In the genomic region with DNA sequence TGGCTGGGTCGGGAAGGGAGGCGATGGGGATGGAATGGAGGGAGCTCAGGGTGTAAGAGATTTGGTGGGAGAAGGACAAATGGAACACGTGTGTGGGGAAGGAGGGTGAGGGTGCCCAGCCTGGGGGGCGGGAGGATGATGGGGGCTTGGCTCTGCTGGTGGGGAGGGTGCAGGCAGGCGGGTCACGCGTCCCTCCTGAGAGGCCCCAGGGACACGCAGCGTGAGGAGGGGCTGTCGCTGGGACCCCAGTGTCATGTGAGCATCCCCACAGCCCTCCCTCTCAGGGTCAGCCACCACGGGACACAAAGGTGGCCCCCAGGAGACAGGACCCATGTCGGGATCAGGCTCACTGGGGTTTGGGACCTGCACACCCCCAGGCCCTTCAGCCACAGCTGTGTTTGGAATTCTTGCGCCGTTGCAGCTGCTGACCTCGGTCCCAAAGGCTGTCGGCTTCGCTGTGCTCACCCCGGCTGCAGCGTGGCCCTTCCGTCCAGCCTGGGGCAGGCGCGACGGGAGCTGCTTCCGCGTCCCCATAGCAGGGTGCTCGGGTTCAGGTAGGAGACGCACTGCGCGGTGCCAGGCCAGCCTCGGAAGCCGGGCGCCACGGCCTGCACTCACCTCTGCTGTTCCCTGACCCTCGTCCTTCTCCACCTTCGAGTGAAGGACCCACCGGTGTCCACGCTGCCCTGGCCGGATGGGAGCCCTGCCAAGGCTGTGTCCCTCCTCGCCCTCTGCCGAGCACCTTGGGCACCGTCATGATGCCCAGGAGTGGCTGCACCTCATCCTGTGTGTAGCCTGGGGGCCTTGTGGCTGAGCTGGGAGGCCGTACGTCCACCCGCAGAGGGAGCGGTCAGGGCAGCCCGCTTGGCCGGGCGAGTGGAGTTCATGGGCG, we compare ENCODE assay signal across 16 cellular contexts. TPM values are rescaled to one million over a fixed set of nuclear protein-coding genes. Genes with fewer than 3 reads are reported as not detected.
A peak's percentile ranks its signal among the peaks of the same experiment; 100 is the strongest.
DNase-seq lines count a peak whose midpoint lies in the region; ATAC-seq, FAIRE-seq and TF ChIP-seq lines count a peak whose summit lies in the region.
"Had no signal": no experiment of that assay in that cellular context is flagged by ENCODE, and none has a peak within 500 bp of the region (broad histone marks: within the 10 kb centered on the region; RNA-seq: fewer than 3 reads in every experiment).

No MANE protein-coding gene starts in this region.

- TF ChIP-seq CTCF in kidney (IDR thresholded peaks at IDR 0.05; ENCODE audit: borderline replicate concordance, extremely low read depth, insufficient read depth) (no peak), type B pancreatic cell (conservative IDR thresholded peaks at IDR 0.05) (no peak), HepG2 (CRISPR knock-in tag; IDR thresholded peaks at IDR 0.05) (no peak)

- H4K20me1 ChIP-seq in HepG2 (ENCODE audit: insufficient read depth, low read length), result no peaks in the 10 kb centered on the region

- CTCF ChIA-PET in HepG2 (lab: Yijun Ruan, JAX; ENCODE audit: low intra/inter-chr PET ratio, low total read pairs), result no interaction called here

- peak overlapping the region; percentile 6 for H3K27ac Mint-ChIP-seq in type B pancreatic cell

- TF ChIP-seq EP300 in HepG2 (IDR thresholded peaks at IDR 0.05; ENCODE audit: low read depth in 2 of 2, low read length in 2 of 2), result no peak
- TF ChIP-seq EP300 in HepG2 (CRISPR knock-in tag; IDR thresholded peaks at IDR 0.05; ENCODE audit: borderline replicate concordance), result no peak

- intact Hi-C loops in Right ventricle myocardium inferior (cut with DNase I), result no loop called here
- intact Hi-C loops in left cardiac atrium (cut with DNase I), result no loop called here
- intact Hi-C loops in kidney (cut with DNase I), result no loop called here
- intact Hi-C loops in HepG2 (cut with micrococcal nuclease; ENCODE audit: unreplicated experiment), result loop anchor here (10.0 kb wide), 1 partner anchor 438 kb away; no protein-coding TSS in a partner anchor

- in situ Hi-C loops in HepG2 (cut with HindIII; ENCODE audit: extremely low pct_ligation_motif_present, low pct_unique_long_range_greater_than_20kb), result no loop called here

- H3K9me3 ChIP-seq in SJCRH30 (replicated peaks), result no peaks in the 10 kb centered on the region
- H3K9me3 ChIP-seq in kidney (ENCODE audit: control insufficient read depth in 1 of 2, low read length in 2 of 2), result no peaks in the 10 kb centered on the region
- H3K9me3 ChIP-seq in HepG2 (ENCODE audit: low read length), result no peaks in the 10 kb centered on the region
- H3K9me3 ChIP-seq: BLaER1 treated with 17β-estradiol and CSF1 and Interleukin-3, amounts not matched to agents 10 nM and 100 nM had no signal

- no peaks in the 10 kb centered on the region for H3K9me3 Mint-ChIP-seq in type B pancreatic cell

- TF ChIP-seq RAD21 in HepG2 (CRISPR knock-in tag; IDR thresholded peaks at IDR 0.05), result no peak

- peaks cover 10% of the 10 kb centered on the region for H3K27me3 Mint-ChIP-seq in type B pancreatic cell

- no peak overlapping the region for H2AFZ ChIP-seq in HepG2 (ENCODE audit: low read length)

- DNase-seq in Right ventricle myocardium inferior (ENCODE audit: missing footprints) (peak; percentile 54), left cardiac atrium (no peak), SJCRH30 (peak; percentile 27 to 51), kidney (peak; percentile 64), type B pancreatic cell (ENCODE audit: extremely low spot score, unreplicated experiment) (no peak), HepG2 (ENCODE audit: low spot score) (no peak)
- DNase-seq: CD4-positive, CD25-positive, alpha-beta regulatory T cell; GF-D8; HCEC 1CT; IMR-90 had no signal

- H3K27ac ChIP-seq in SJCRH30 (peak overlapping the region; percentile 26; the same call in 1 of the 2 replicates), kidney (ENCODE audit: low read depth in 2 of 2, low read length in 2 of 2) (no peak overlapping the region), HepG2 (ENCODE audit: extremely low read length, insufficient read depth, low read length) (no peak overlapping the region)
- H3K27ac ChIP-seq: 22Rv1; BLaER1 treated with 17β-estradiol and CSF1 and Interleukin-3, amounts not matched to agents 10 nM and 100 nM; HL-60 had no signal

- no peaks in the 10 kb centered on the region for H3K36me3 ChIP-seq in SJCRH30
- peaks cover 3 to 5% of the 10 kb centered on the region in 2 donors for H3K36me3 ChIP-seq in kidney (ENCODE audit: control insufficient read depth in 1 of 2, insufficient read depth in 2 of 2, low read length in 2 of 2)
- no peaks in the 10 kb centered on the region for H3K36me3 ChIP-seq in HepG2 (replicated peaks in 1 of 2; ENCODE audit: control insufficient read depth in 1 of 2, insufficient read depth in 2 of 2, low read length in 2 of 2)
- H3K36me3 ChIP-seq: BLaER1 treated with 17β-estradiol and CSF1 and Interleukin-3, amounts not matched to agents 10 nM and 100 nM had no signal

- H3K9ac ChIP-seq in kidney (ENCODE audit: low read length in 2 of 2) (no peak overlapping the region), HepG2 (ENCODE audit: insufficient read depth, low read depth, low read length) (no peak overlapping the region)
- H3K9ac ChIP-seq: BLaER1 treated with 17β-estradiol and CSF1 and Interleukin-3, amounts not matched to agents 10 nM and 100 nM had no signal

- H3K79me2 ChIP-seq in HepG2 (ENCODE audit: insufficient read depth, low read length), result no peaks in the 10 kb centered on the region

- H3K4me2 ChIP-seq in HepG2 (ENCODE audit: low read depth, low read length), result no peak overlapping the region
- H3K4me2 ChIP-seq: BLaER1 treated with 17β-estradiol and CSF1 and Interleukin-3, amounts not matched to agents 10 nM and 100 nM had no signal

- no peaks in the 10 kb centered on the region; the same call in 1 of the 2 replicates for H3K27me3 ChIP-seq in SJCRH30
- H3K27me3 ChIP-seq in HepG2 (ENCODE audit: control insufficient read depth in 1 of 2, insufficient read depth in 2 of 2, low read length in 2 of 2), result peaks cover 15 to 76% of the 10 kb centered on the region in 2 experiments

- H3K4me3 ChIP-seq in SJCRH30, result peak overlapping the region; percentile 18
- H3K4me3 ChIP-seq in kidney (ENCODE audit: low read length in 2 of 2), result peak overlapping the region in 1 of 2 donors; percentile 67
- no peak overlapping the region for H3K4me3 ChIP-seq in HepG2 (replicated peaks in 1 of 3; ENCODE audit: insufficient read depth in 1 of 3, low read depth in 2 of 3, low read length in 3 of 3)
- H3K4me3 ChIP-seq: BLaER1 treated with 17β-estradiol and CSF1 and Interleukin-3, amounts not matched to agents 10 nM and 100 nM had no signal

- WGBS in HepG2 (ENCODE audit: low lambda C conversion rate), result 55% methylated on average over 11 of the region's 49 CpGs

- no peaks in the 10 kb centered on the region for H3K36me3 Mint-ChIP-seq in type B pancreatic cell
- H3K36me3 Mint-ChIP-seq: CD4-positive, CD25-positive, alpha-beta regulatory T cell had no signal

- FAIRE-seq in kidney (lab: Jason Lieb, UNC) (no peak), HepG2 (lab: Jason Lieb, UNC) (no peak)
- FAIRE-seq: GM19239 had no signal

- H3K4me1 ChIP-seq in SJCRH30 (peaks cover 27% of the 10 kb centered on the region), kidney (ENCODE audit: control insufficient read depth in 1 of 2, insufficient read depth in 1 of 2, low read depth in 1 of 2, low read length in 2 of 2) (peaks cover 4 to 7% of the 10 kb centered on the region in 2 donors), HepG2 (ENCODE audit: insufficient read depth, low read length) (peaks cover 16% of the 10 kb centered on the region)

- peaks cover 10% of the 10 kb centered on the region for H3K4me1 Mint-ChIP-seq in type B pancreatic cell (ENCODE audit: unreplicated experiment)
- H3K4me1 Mint-ChIP-seq: CD4-positive, CD25-positive, alpha-beta regulatory T cell had no signal

- POLR2A ChIA-PET in HepG2 (lab: Yijun Ruan, JAX), result interaction anchor here (0.7 kb wide), 1 partner anchor 24 kb away, joined by 3 read pairs; no protein-coding TSS in a partner anchor

- TF ChIP-seq POLR2A in HepG2 (IDR thresholded peaks at IDR 0.05; ENCODE audit: insufficient read depth in 1 of 2, low read depth in 2 of 2, low read length in 2 of 2), result no peak

- no TSS peak for BruUV-seq in HepG2 (replicated peaks; lab: Mats Ljungman, UMichigan)

- no peak overlapping the region for H3K4me3 Mint-ChIP-seq in type B pancreatic cell
- H3K4me3 Mint-ChIP-seq: CD4-positive, CD25-positive, alpha-beta regulatory T cell had no signal

- ATAC-seq in Right ventricle myocardium inferior, result no peak
- ATAC-seq in left cardiac atrium, result no peak
- no peak for ATAC-seq in HG02870 (IDR thresholded peaks at IDR 0.05; ENCODE audit: unreplicated experiment)
- ATAC-seq in HepG2, result no peak

RNA-seq across cellular contexts. Expression of a gene that starts 5.4 kb away (rescaled TPM):
- total RNA-seq in Right ventricle myocardium inferior (not detected), left cardiac atrium (not detected), kidney (2.2 TPM), type B pancreatic cell (ENCODE audit: low replicate concordance) (12.6 and 22.2 TPM in 2 replicates), HepG2 (2016; rRNA removed; fragmentation: Illumina TruSeq; extraction: Trizol) (0.02 TPM in 1 of 2 replicates, not detected in the other)
- total RNA-seq in SJCRH30 (2014; rRNA removed; shearing (Covaris generic)), result not detected in 2 replicates
- polyA plus RNA-seq in kidney (ENCODE audit: insufficient read depth, low read depth, low replicate concordance) (69.3 TPM), HepG2 (2011; rRNA removed) (0.01 TPM in 1 of 2 replicates, not detected in the other)
- not detected in 2 replicates for total RNA-seq in HepG2 (2016; cell fraction: cytosol; rRNA removed; fragmentation: Illumina TruSeq; extraction: Trizol; ENCODE audit: low read depth)
- 0.06 TPM in 1 of 2 replicates, not detected in the other for total RNA-seq in HepG2 (2016; cell fraction: insoluble cytoplasmic fraction; rRNA removed; fragmentation: Illumina TruSeq; extraction: Trizol)
- not detected in 2 replicates for total RNA-seq in HepG2 (2016; cell fraction: membrane; rRNA removed; fragmentation: Illumina TruSeq; extraction: Trizol)
- not detected in 2 replicates for total RNA-seq in HepG2 (2016; cell fraction: nucleus; rRNA removed; fragmentation: Illumina TruSeq; extraction: Trizol)
- 0.01 TPM in 1 of 2 replicates, not detected in the other for polyA plus RNA-seq in HepG2 (2011; cell fraction: cytosol; rRNA removed)
- 0.06 and 0.07 TPM in 2 replicates for polyA plus RNA-seq in HepG2 (2011; cell fraction: nucleus; rRNA removed)
- not detected in 2 replicates for polyA plus RNA-seq in HepG2 (2012)
- not detected in 2 replicates for polyA plus RNA-seq in HepG2 (2016; cell fraction: cytosol; fragmentation: Illumina TruSeq; extraction: Trizol; ENCODE audit: low read depth)
- polyA plus RNA-seq in HepG2 (2016; cell fraction: insoluble cytoplasmic fraction; fragmentation: Illumina TruSeq; extraction: Trizol; ENCODE audit: low read depth), result not detected in 2 replicates
- not detected in 2 replicates for polyA plus RNA-seq in HepG2 (2016; cell fraction: membrane; fragmentation: Illumina TruSeq; extraction: Trizol; ENCODE audit: low read depth)
- polyA plus RNA-seq in HepG2 (2016; cell fraction: nucleus; fragmentation: Illumina TruSeq; extraction: Trizol; ENCODE audit: insufficient read depth, low read depth), result 0.08 TPM in 1 of 2 replicates, not detected in the other
- polyA minus RNA-seq in HepG2 (2011; rRNA and poly(A)+ RNA removed; ENCODE audit: low replicate concordance), result 0.02 and 0.12 TPM in 2 replicates
- 0.09 TPM in 1 of 2 replicates, not detected in the other for polyA minus RNA-seq in HepG2 (2011; cell fraction: cytosol; rRNA and poly(A)+ RNA removed)
- not detected in 2 replicates for polyA minus RNA-seq in HepG2 (2011; cell fraction: nucleus; rRNA and poly(A)+ RNA removed)
- total RNA-seq: CD4-positive, CD25-positive, alpha-beta regulatory T cell; H4; IMR-90 had no signal
- polyA plus RNA-seq: CD4-positive, CD25-positive, alpha-beta regulatory T cell; IMR-90 had no signal

RNA-seq across cellular contexts. Expression of a gene that starts 18.4 kb away (rescaled TPM):
- total RNA-seq in Right ventricle myocardium inferior (not detected), left cardiac atrium (not detected), kidney (not detected), type B pancreatic cell (ENCODE audit: low replicate concordance) (0.41 and 0.48 TPM in 2 replicates), HepG2 (2016; rRNA removed; fragmentation: Illumina TruSeq; extraction: Trizol) (not detected in 2 replicates)
- total RNA-seq in SJCRH30 (2014; rRNA removed; shearing (Covaris generic)), result not detected in 2 replicates
- polyA plus RNA-seq in kidney (ENCODE audit: insufficient read depth, low read depth, low replicate concordance) (1.5 TPM), HepG2 (2011; rRNA removed) (not detected in 2 replicates)
- not detected in 2 replicates for total RNA-seq in HepG2 (2016; cell fraction: cytosol; rRNA removed; fragmentation: Illumina TruSeq; extraction: Trizol; ENCODE audit: low read depth)
- not detected in 2 replicates for total RNA-seq in HepG2 (2016; cell fraction: insoluble cytoplasmic fraction; rRNA removed; fragmentation: Illumina TruSeq; extraction: Trizol)
- total RNA-seq in HepG2 (2016; cell fraction: membrane; rRNA removed; fragmentation: Illumina TruSeq; extraction: Trizol), result not detected in 2 replicates
- not detected in 2 replicates for total RNA-seq in HepG2 (2016; cell fraction: nucleus; rRNA removed; fragmentation: Illumina TruSeq; extraction: Trizol)
- polyA plus RNA-seq in HepG2 (2011; cell fraction: cytosol; rRNA removed), result not detected in 2 replicates
- not detected in 2 replicates for polyA plus RNA-seq in HepG2 (2011; cell fraction: nucleus; rRNA removed)
- not detected in 2 replicates for polyA plus RNA-seq in HepG2 (2012)
- not detected in 2 replicates for polyA plus RNA-seq in HepG2 (2016; cell fraction: cytosol; fragmentation: Illumina TruSeq; extraction: Trizol; ENCODE audit: low read depth)
- not detected in 2 replicates for polyA plus RNA-seq in HepG2 (2016; cell fraction: insoluble cytoplasmic fraction; fragmentation: Illumina TruSeq; extraction: Trizol; ENCODE audit: low read depth)
- polyA plus RNA-seq in HepG2 (2016; cell fraction: membrane; fragmentation: Illumina TruSeq; extraction: Trizol; ENCODE audit: low read depth), result not detected in 2 replicates
- polyA plus RNA-seq in HepG2 (2016; cell fraction: nucleus; fragmentation: Illumina TruSeq; extraction: Trizol; ENCODE audit: insufficient read depth, low read depth), result not detected in 2 replicates
- polyA minus RNA-seq in HepG2 (2011; rRNA and poly(A)+ RNA removed; ENCODE audit: low replicate concordance), result not detected in 2 replicates
- polyA minus RNA-seq in HepG2 (2011; cell fraction: cytosol; rRNA and poly(A)+ RNA removed), result not detected in 2 replicates
- polyA minus RNA-seq in HepG2 (2011; cell fraction: nucleus; rRNA and poly(A)+ RNA removed), result not detected in 2 replicates
- total RNA-seq: CD4-positive, CD25-positive, alpha-beta regulatory T cell; H4; IMR-90 had no signal
- polyA plus RNA-seq: CD4-positive, CD25-positive, alpha-beta regulatory T cell; IMR-90 had no signal

Comparison
In these comparisons a context has a peak if more than half of its experiments do, and no peak if none do; other contexts are left out.
1. DNase-seq: peak in Right ventricle myocardium inferior (single experiment), SJCRH30 (2 of 2) and kidney (single experiment); none in left cardiac atrium (single experiment), type B pancreatic cell (single experiment) and HepG2 (single experiment).